ENCODE assay signal across 1 cellular context in the genomic region with DNA sequence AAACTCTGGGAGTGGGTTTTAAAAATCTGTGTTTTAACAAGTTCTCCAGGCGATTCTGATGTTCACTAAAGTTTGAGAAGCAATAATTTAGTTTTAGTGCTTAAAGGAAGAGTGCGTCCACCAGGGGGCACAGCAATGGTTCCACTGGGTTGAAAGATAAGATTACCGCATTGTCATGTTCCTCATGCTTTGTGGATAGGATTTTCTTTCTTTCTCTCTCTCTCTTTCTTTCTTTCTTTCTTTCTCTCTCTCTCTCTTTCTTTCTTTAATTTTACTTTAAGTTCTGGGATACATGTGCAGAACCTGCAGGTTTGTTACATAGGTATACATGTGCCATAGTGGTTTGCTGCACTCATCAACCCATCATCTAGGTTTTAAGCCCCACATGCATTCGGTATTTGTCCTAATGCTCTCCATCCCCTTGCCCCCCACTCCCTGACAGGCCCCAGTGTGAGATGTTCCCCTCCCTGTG.
TF ChIP-seq lines count a peak whose summit lies in the region.

No MANE protein-coding gene starts in this region.

TF ChIP-seq in HepG2, 621 proteins besides CTCF, POLR2A, EP300 and RAD21 (continued from another document):
- TF ChIP-seq, protein P1, sequence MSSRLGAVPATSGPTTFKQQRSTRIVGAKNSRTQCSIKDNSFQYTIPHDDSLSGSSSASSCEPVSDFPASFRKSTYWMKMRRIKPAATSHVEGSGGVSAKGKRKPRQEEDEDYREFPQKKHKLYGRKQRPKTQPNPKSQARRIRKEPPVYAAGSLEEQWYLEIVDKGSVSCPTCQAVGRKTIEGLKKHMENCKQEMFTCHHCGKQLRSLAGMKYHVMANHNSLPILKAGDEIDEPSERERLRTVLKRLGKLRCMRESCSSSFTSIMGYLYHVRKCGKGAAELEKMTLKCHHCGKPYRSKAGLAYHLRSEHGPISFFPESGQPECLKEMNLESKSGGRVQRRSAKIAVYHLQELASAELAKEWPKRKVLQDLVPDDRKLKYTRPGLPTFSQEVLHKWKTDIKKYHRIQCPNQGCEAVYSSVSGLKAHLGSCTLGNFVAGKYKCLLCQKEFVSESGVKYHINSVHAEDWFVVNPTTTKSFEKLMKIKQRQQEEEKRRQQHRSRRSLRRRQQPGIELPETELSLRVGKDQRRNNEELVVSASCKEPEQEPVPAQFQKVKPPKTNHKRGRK (CRISPR knock-in tag; IDR thresholded peaks at IDR 0.05), result peak; percentile 97
- TF ChIP-seq ZNF331 (CRISPR knock-in tag; IDR thresholded peaks at IDR 0.05) (peak; percentile 18; the same call in 1 of the 2 replicates), ZSCAN9 (CRISPR knock-in tag; IDR thresholded peaks at IDR 0.05; ENCODE audit: borderline replicate concordance) (0 out of 2 replicates have a peak, but pooled peaks have one; percentile 29), STAG1 (CRISPR knock-in tag; IDR thresholded peaks at IDR 0.05) (peak; percentile 87), ERF (CRISPR knock-in tag; IDR thresholded peaks at IDR 0.05) (0 out of 2 replicates have a peak, but pooled peaks have one; percentile 52), SMC3 (IDR thresholded peaks at IDR 0.05; ENCODE audit: low read length) (peak; percentile 98), KAT8 (CRISPR knock-in tag; IDR thresholded peaks at IDR 0.05) (0 out of 2 replicates have a peak, but pooled peaks have one; percentile 44), SOX5 (CRISPR knock-in tag; IDR thresholded peaks at IDR 0.05; ENCODE audit: borderline replicate concordance) (0 out of 2 replicates have a peak, but pooled peaks have one; percentile 15), ELF3 (CRISPR knock-in tag; IDR thresholded peaks at IDR 0.05) (peak; percentile 47), RXRB (CRISPR knock-in tag; IDR thresholded peaks at IDR 0.05; ENCODE audit: borderline replicate concordance) (peak; percentile 27; the same call in 1 of the 2 replicates), NFE2L2 (IDR thresholded peaks at IDR 0.05; ENCODE audit: low read length) (peak; percentile 16; the same call in 1 of the 2 replicates), MIXL1 (CRISPR knock-in tag; IDR thresholded peaks at IDR 0.05) (0 out of 2 replicates have a peak, but pooled peaks have one; percentile 37), SAP130 (CRISPR knock-in tag; IDR thresholded peaks at IDR 0.05; ENCODE audit: low read depth) (0 out of 2 replicates have a peak, but pooled peaks have one; percentile 18)
- TF ChIP-seq, protein P2, sequence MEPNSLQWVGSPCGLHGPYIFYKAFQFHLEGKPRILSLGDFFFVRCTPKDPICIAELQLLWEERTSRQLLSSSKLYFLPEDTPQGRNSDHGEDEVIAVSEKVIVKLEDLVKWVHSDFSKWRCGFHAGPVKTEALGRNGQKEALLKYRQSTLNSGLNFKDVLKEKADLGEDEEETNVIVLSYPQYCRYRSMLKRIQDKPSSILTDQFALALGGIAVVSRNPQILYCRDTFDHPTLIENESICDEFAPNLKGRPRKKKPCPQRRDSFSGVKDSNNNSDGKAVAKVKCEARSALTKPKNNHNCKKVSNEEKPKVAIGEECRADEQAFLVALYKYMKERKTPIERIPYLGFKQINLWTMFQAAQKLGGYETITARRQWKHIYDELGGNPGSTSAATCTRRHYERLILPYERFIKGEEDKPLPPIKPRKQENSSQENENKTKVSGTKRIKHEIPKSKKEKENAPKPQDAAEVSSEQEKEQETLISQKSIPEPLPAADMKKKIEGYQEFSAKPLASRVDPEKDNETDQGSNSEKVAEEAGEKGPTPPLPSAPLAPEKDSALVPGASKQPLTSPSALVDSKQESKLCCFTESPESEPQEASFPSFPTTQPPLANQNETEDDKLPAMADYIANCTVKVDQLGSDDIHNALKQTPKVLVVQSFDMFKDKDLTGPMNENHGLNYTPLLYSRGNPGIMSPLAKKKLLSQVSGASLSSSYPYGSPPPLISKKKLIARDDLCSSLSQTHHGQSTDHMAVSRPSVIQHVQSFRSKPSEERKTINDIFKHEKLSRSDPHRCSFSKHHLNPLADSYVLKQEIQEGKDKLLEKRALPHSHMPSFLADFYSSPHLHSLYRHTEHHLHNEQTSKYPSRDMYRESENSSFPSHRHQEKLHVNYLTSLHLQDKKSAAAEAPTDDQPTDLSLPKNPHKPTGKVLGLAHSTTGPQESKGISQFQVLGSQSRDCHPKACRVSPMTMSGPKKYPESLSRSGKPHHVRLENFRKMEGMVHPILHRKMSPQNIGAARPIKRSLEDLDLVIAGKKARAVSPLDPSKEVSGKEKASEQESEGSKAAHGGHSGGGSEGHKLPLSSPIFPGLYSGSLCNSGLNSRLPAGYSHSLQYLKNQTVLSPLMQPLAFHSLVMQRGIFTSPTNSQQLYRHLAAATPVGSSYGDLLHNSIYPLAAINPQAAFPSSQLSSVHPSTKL (CRISPR knock-in tag; IDR thresholded peaks at IDR 0.05), result peak; percentile 34; the same call in 1 of the 2 replicates
- TF ChIP-seq, protein P3, sequence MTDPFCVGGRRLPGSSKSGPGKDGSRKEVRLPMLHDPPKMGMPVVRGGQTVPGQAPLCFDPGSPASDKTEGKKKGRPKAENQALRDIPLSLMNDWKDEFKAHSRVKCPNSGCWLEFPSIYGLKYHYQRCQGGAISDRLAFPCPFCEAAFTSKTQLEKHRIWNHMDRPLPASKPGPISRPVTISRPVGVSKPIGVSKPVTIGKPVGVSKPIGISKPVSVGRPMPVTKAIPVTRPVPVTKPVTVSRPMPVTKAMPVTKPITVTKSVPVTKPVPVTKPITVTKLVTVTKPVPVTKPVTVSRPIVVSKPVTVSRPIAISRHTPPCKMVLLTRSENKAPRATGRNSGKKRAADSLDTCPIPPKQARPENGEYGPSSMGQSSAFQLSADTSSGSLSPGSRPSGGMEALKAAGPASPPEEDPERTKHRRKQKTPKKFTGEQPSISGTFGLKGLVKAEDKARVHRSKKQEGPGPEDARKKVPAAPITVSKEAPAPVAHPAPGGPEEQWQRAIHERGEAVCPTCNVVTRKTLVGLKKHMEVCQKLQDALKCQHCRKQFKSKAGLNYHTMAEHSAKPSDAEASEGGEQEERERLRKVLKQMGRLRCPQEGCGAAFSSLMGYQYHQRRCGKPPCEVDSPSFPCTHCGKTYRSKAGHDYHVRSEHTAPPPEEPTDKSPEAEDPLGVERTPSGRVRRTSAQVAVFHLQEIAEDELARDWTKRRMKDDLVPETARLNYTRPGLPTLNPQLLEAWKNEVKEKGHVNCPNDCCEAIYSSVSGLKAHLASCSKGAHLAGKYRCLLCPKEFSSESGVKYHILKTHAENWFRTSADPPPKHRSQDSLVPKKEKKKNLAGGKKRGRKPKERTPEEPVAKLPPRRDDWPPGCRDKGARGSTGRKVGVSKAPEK (CRISPR knock-in tag; IDR thresholded peaks at IDR 0.05; ENCODE audit: borderline replicate concordance), result peak; percentile 72; the same call in 1 of the 2 replicates
